ENCODE assay signal across 8 cellular contexts in the genomic region with DNA sequence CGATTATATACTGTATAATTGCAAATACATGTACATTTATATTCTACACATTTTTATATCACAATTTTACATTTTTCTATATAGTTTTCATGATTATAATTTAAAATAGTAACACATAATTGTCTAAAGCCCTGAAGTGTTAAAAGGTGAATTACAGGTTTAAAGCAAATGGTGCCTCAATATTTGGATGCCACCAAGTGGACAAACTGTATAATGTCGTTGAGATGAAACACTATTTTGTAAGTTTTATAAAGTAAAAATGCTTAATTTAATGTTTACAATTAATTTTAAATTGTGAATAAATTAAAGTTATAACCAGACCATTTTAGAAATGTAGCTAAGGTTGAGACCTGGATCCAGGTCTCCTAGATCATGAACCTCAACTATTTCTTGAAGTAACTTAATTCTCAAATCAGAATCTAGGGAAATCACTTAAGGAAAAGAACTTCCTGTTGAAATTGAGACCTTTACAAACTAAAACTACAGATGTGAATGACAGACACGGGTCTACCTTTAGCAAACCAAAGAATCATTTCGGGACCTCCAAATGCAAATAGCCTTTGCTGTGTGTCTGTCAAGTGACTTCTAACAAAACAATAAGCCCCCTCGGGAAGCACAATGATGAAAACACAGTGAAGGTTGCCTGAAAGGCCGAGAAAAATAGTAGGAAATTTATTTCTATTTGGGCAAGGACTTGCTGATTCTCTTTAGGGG. TPM values are rescaled to one million over a fixed set of nuclear protein-coding genes. Genes with fewer than 3 reads are reported as not detected.
A peak's percentile ranks its signal among the peaks of the same experiment; 100 is the strongest.
DNase-seq lines count a peak whose midpoint lies in the region; TF ChIP-seq lines count a peak whose summit lies in the region.

No MANE protein-coding gene starts in this region.

- intact Hi-C loops in lower leg skin (cut with DNase I; ENCODE audit: low total_unique reads), result no loop called here

- DNase-seq in BJ (ENCODE audit: low read depth), result no peak
- DNase-seq in HT-29 (ENCODE audit: low spot score), result peak; percentile 37
- DNase-seq in adipocyte (ENCODE audit: low read depth), result peak; percentile 61
- DNase-seq in kidney tubule cell (ENCODE audit: low spot score), result peak; percentile 22
- DNase-seq in NCI-H146 (lab: John Stamatoyannopoulos, UW), result no peak
- DNase-seq in HuH-7.5 (ENCODE audit: low spot score), result no peak
- no peak for DNase-seq in UCSD-AML1 (lab: John Stamatoyannopoulos, UW; ENCODE audit: unreplicated experiment)
- no peak for DNase-seq in lower leg skin (ENCODE audit: low spot score in 2 of 2)

- CTCF ChIA-PET in BJ (lab: Yijun Ruan, JAX), result interaction anchor here (0.6 to 2.1 kb wide), 8 partner anchors 9 to 360 kb away, joined by 3 to 10 read pairs (median 4); no protein-coding TSS in a partner anchor

- POLR2A ChIA-PET in BJ (lab: Charles Lee), result no interaction called here

- no peak overlapping the region for H3K4me3 ChIP-seq in BJ (ENCODE audit: low read depth, low read length)
- peak overlapping the region; percentile 57 for H3K4me3 ChIP-seq in adipocyte (ENCODE audit: low read length)
- no peak overlapping the region for H3K4me3 ChIP-seq in lower leg skin (ENCODE audit: low read depth, poor library complexity, severe bottlenecking)

- H3K4me1 ChIP-seq in adipocyte (ENCODE audit: control insufficient read depth, insufficient read depth, low read length), result peaks cover 11% of the 10 kb centered on the region

- 34 to 36% methylated on average over 6 of the region's 6 CpGs for WGBS in lower leg skin, 2 donors

- H3K9me3 ChIP-seq in adipocyte (ENCODE audit: control insufficient read depth, low read length), result no peaks in the 10 kb centered on the region

- no peaks in the 10 kb centered on the region; the same call in 1 of the 2 replicates for H3K36me3 ChIP-seq in BJ (ENCODE audit: control insufficient read depth, insufficient read depth, low read length)
- no peaks in the 10 kb centered on the region for H3K36me3 ChIP-seq in adipocyte (ENCODE audit: control insufficient read depth, insufficient read depth, low read length, severe bottlenecking)

- peak overlapping the region; percentile 11 for H3K9ac ChIP-seq in adipocyte (ENCODE audit: low read length)

- no peaks in the 10 kb centered on the region for H3K27me3 ChIP-seq in BJ (ENCODE audit: control insufficient read depth, insufficient read depth, low read length)
- no peaks in the 10 kb centered on the region for H3K27me3 ChIP-seq in adipocyte (replicated peaks; ENCODE audit: control insufficient read depth, insufficient read depth, low read length)

- no peak for TF ChIP-seq POLR2A in lower leg skin (IDR thresholded peaks at IDR 0.05)

- peak; percentile 56 for TF ChIP-seq CTCF in BJ (IDR thresholded peaks at IDR 0.05; ENCODE audit: insufficient read depth, low read depth, low read length)
- no peak for TF ChIP-seq CTCF in lower leg skin (IDR thresholded peaks at IDR 0.05)

RNA-seq across cellular contexts. Expression of a gene that starts 37.8 kb away (rescaled TPM):
- 5.2 and 6.0 TPM in 2 replicates for polyA plus RNA-seq in BJ (2011; rRNA removed)
- 5.1 and 6.3 TPM in 2 replicates for polyA minus RNA-seq in BJ (2011; rRNA and poly(A)+ RNA removed)
- total RNA-seq in HT-29 (2014; rRNA removed; shearing (Covaris generic)), result 2.3 and 3.7 TPM in 2 replicates
- total RNA-seq in lower leg skin, result 10 to 100 TPM in 2 of 4 donors, 1 to 10 TPM in 2; 4.4 to 21.2 (median 7.6) TPM

Comparison
In these comparisons a context has a peak if more than half of its experiments do, and no peak if none do; other contexts are left out.
1. DNase-seq: peak in HT-29 (single experiment), adipocyte (single experiment) and kidney tubule cell (single experiment); none in BJ (single experiment), NCI-H146 (single experiment), HuH-7.5 (single experiment), UCSD-AML1 (single experiment) and lower leg skin (0 of 2).